ENCODE assay signal across 15 cellular contexts in the genomic region with DNA sequence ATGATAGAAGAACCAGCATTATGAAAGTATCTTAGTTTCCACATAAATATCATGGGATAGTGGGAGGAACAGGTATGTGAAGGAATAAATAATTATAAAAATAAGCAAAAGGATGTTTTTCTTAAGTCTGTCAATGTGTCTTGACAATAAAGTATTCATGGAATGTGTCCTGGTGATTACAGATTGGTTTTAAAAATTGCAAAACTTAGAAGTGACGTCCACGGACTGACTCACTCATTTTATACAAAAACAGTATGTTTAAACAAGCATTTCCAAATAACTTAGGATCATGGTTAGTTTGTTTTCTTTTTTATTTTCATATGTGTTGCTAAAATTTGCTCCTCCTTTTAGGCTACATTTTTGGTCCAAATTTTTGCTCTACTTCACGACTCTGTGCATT.
DNase-seq lines count a peak whose midpoint lies in the region; ATAC-seq and TF ChIP-seq lines count a peak whose summit lies in the region.
"Had no signal": no experiment of that assay in that cellular context is flagged by ENCODE, and none has a peak within 500 bp of the region (broad histone marks: within the 10 kb centered on the region; RNA-seq: fewer than 3 reads in every experiment).

No MANE protein-coding gene starts in this region.

- H3K4me1 ChIP-seq in GM23248 (ENCODE audit: insufficient read depth) (peaks cover 18% of the 10 kb centered on the region), lower lobe of right lung (no peaks in the 10 kb centered on the region)
- H3K4me1 ChIP-seq: SJCRH30, thyroid gland had no signal

- ATAC-seq in HG03108 (IDR thresholded peaks at IDR 0.05; ENCODE audit: unreplicated experiment) (no peak), lower lobe of right lung (no peak)
- ATAC-seq: stimulated activated naive B cell treated with anti-CD40 and anti-IgM and Interleukin-4, amounts not matched to agents 10 μg/mL and 1 μg/mL and 100 μg/mL, for 72 hours had no signal

- no peak overlapping the region for H3K9ac ChIP-seq in GM23248

- H3K27me3 ChIP-seq in GM23248 (replicated peaks; ENCODE audit: insufficient read depth): no peaks in the 10 kb centered on the region
- no peaks in the 10 kb centered on the region for H3K27me3 ChIP-seq in lower lobe of right lung (ENCODE audit: low read depth)
- H3K27me3 ChIP-seq: SJCRH30, thyroid gland had no signal

- peak; percentile 40 for DNase-seq in GM23248
- peak; percentile 81 for DNase-seq in amniotic epithelial cell (ENCODE audit: low read depth)
- peak; percentile 62 for DNase-seq in fibroblast of the aortic adventitia (ENCODE audit: low read depth)
- DNase-seq in activated T-cell treated with anti-CD3 and anti-CD28 coated beads, Interleukin-2, amount 50 U/mL, for 48 hours: no peak
- DNase-seq in GM13976 (ENCODE audit: low spot score): no peak
- no peak for DNase-seq in lower lobe of right lung
- DNase-seq: activated CD4-positive, CD25-positive, alpha-beta regulatory T cell treated with anti-CD3 and anti-CD28 coated beads, Interleukin-2, amount 50 U/mL, for 72 hours; CD4-positive, alpha-beta T cell; naive B cell; NCI-H2029; NCI-H446; SJCRH30; stimulated activated naive B cell treated with anti-CD40 and anti-IgM and Interleukin-4, amounts not matched to agents 10 μg/mL and 1 μg/mL and 100 μg/mL, for 72 hours; thyroid gland had no signal

- H3K4me2 ChIP-seq in GM23248 (ENCODE audit: unreplicated experiment): no peak overlapping the region

- no peaks in the 10 kb centered on the region for H3K36me3 ChIP-seq in GM23248 (ENCODE audit: low read depth)
- H3K36me3 ChIP-seq in lower lobe of right lung: no peaks in the 10 kb centered on the region
- H3K36me3 ChIP-seq: SJCRH30, thyroid gland had no signal

- H3F3A ChIP-seq in GM23248 (ENCODE audit: insufficient read depth): no peaks in the 10 kb centered on the region

- no peaks in the 10 kb centered on the region for H4K20me1 ChIP-seq in GM23248 (ENCODE audit: insufficient read depth)

- in situ Hi-C loops in GM23248 (cut with MboI) (no loop called here), GM13976 (cut with MboI; ENCODE audit: low sequenced_read_pairs, unreplicated experiment) (no loop called here)

- no peak for TF ChIP-seq CTCF in fibroblast of the aortic adventitia (IDR thresholded peaks at IDR 0.05; ENCODE audit: insufficient read depth, low read length)
- no peak for TF ChIP-seq CTCF in GM13976 (IDR thresholded peaks at IDR 0.05; ENCODE audit: borderline replicate concordance, control extremely low read depth, extremely low read depth, insufficient read depth, missing control alignments)
- TF ChIP-seq CTCF in lower lobe of right lung (IDR thresholded peaks at IDR 0.05): no peak

- H3K79me2 ChIP-seq in GM23248 (ENCODE audit: insufficient read depth): no peaks in the 10 kb centered on the region

- H3K27ac ChIP-seq in GM23248 (peak overlapping the region; percentile 6; the same call in 1 of the 2 replicates), lower lobe of right lung (no peak overlapping the region)
- H3K27ac ChIP-seq: SJCRH30, thyroid gland had no signal

- H2AFZ ChIP-seq in GM23248: no peak overlapping the region

- H3K9me3 ChIP-seq in GM23248 (ENCODE audit: low read depth) (no peaks in the 10 kb centered on the region), lower lobe of right lung (no peaks in the 10 kb centered on the region)
- H3K9me3 ChIP-seq: SJCRH30, thyroid gland had no signal

- H3K4me3 ChIP-seq in GM23248 (no peak overlapping the region), fibroblast of the aortic adventitia (ENCODE audit: low read depth, low read length) (no peak overlapping the region), lower lobe of right lung (no peak overlapping the region)
- H3K4me3 ChIP-seq: SJCRH30, thyroid gland had no signal

- WGBS in GM23248 (ENCODE audit: low coverage in 1 of 2, low lambda C conversion rate in 2 of 2, missing lambda C conversion rate in 2 of 2), 2 experiments: 64 to 71% methylated on average over 3 of the region's 3 CpGs

- H3K9me2 ChIP-seq in GM23248 (ENCODE audit: insufficient read depth): no peaks in the 10 kb centered on the region

- intact Hi-C loops in lower lobe of right lung (cut with DNase I): no loop called here

Comparison
In these comparisons a context has a peak if more than half of its experiments do, and no peak if none do; other contexts are left out.
1. DNase-seq: peak in GM23248 (single experiment), amniotic epithelial cell (single experiment) and fibroblast of the aortic adventitia (single experiment); none in activated T-cell treated with anti-CD3 and anti-CD28 coated beads, Interleukin-2, amount 50 U/mL, for 48 hours (0 of 2), GM13976 (single experiment) and lower lobe of right lung (single experiment).